In genomic region chr6:155748775-155749174, GRCh38 we compare ENCODE assay signal across 1 cellular context.
TF ChIP-seq lines count a peak whose summit lies in the region.

No MANE protein-coding gene starts in this region.

TF ChIP-seq in H1, 55 proteins besides CTCF, POLR2A, EP300 and RAD21:
- TF ChIP-seq YY1 (IDR thresholded peaks at IDR 0.05; ENCODE audit: low read depth, low read length): 0 out of 2 replicates have a peak, but pooled peaks have one; percentile 17
